Comparison of ENCODE assay signal across 16 cellular contexts in genomic region chr5:74409166-74409706, GRCh38.
DNase-seq lines count a peak whose midpoint lies in the region; ATAC-seq and TF ChIP-seq lines count a peak whose summit lies in the region.
"Had no signal": no experiment of that assay in that cellular context is flagged by ENCODE, and none has a peak within 500 bp of the region (broad histone marks: within the 10 kb centered on the region; RNA-seq: fewer than 3 reads in every experiment).

No MANE protein-coding gene starts in this region.

- peaks cover 55% of the 10 kb centered on the region for H3K4me1 ChIP-seq in psoas muscle
- H3K4me1 ChIP-seq: breast epithelium had no signal

- intact Hi-C loops in psoas muscle (cut with DNase I) = loop anchor here in 1 of 2 donors (10.0 kb wide), 1 partner anchor 226 kb away; no protein-coding TSS in a partner anchor

- no peaks in the 10 kb centered on the region for H3K36me3 ChIP-seq in psoas muscle (ENCODE audit: insufficient read depth in 1 of 2, low read depth in 1 of 2)
- H3K36me3 ChIP-seq: breast epithelium, thoracic aorta had no signal

- peak; percentile 25 to 62 (median 52) for ATAC-seq in psoas muscle
- ATAC-seq in GM21390 (IDR thresholded peaks at IDR 0.05; ENCODE audit: unreplicated experiment) = no peak
- ATAC-seq in GM19467 (IDR thresholded peaks at IDR 0.05; ENCODE audit: unreplicated experiment) = no peak
- ATAC-seq: HCT116 had no signal

- WGBS in psoas muscle, 3 donors = 35 to 51% (median 47%) methylated on average over 4 of the region's 4 CpGs

- H3K27me3 ChIP-seq in psoas muscle (ENCODE audit: insufficient read depth in 3 of 3, low read length in 2 of 3) = no peaks in the 10 kb centered on the region
- H3K27me3 ChIP-seq: breast epithelium had no signal

- peak overlapping the region; percentile 77 for H3K27ac ChIP-seq in psoas muscle
- H3K27ac ChIP-seq: breast epithelium, thoracic aorta had no signal

- TF ChIP-seq CTCF in psoas muscle (IDR thresholded peaks at IDR 0.05) = no peak

- H3K4me3 ChIP-seq in psoas muscle = no peak overlapping the region
- H3K4me3 ChIP-seq: breast epithelium, thoracic aorta had no signal

- no peaks in the 10 kb centered on the region for H3K9me3 ChIP-seq in psoas muscle
- H3K9me3 ChIP-seq: breast epithelium, thoracic aorta had no signal

- DNase-seq in NCI-H82 (lab: John Stamatoyannopoulos, UW) = peak; percentile 10
- DNase-seq in NCI-H82 treated with DMSO at 0.1 percent for 48 hours (lab: John Stamatoyannopoulos, UW; ENCODE audit: unreplicated experiment) = no peak
- DNase-seq in NCI-H187 treated with DMSO at 0.1 percent for 48 hours (lab: John Stamatoyannopoulos, UW) = peak; percentile 26
- peak; percentile 58 for DNase-seq in SHP77 treated with DMSO at 0.1 percent for 48 hours (lab: John Stamatoyannopoulos, UW)
- peak in 1 of 2 donors; percentile 16 for DNase-seq in psoas muscle
- DNase-seq in hippocampal formation (lab: John Stamatoyannopoulos, UW) = no peak
- DNase-seq: activated CD4-positive, alpha-beta T cell treated with anti-CD3 and anti-CD28 coated beads, Interleukin-2, amount 50 U/mL, for 48 hours; activated T-cell treated with anti-CD3 and anti-CD28 coated beads, Interleukin-2, amount 50 U/mL, for 48 hours; NCI-H226; stimulated activated CD4-positive, alpha-beta T cell treated with anti-CD3 and anti-CD28 coated beads, Interleukin-4, amount 100 ng/mL, for 1 hour; stimulated activated CD8-positive, alpha-beta memory T cell treated with anti-CD3 and anti-CD28 coated beads, Interleukin-4, amount 100 ng/mL, for 48 hours had no signal

Comparison
In these comparisons a context has a peak if more than half of its experiments do, and no peak if none do; other contexts are left out.
1. DNase-seq: peak in NCI-H82 (single experiment), NCI-H187 treated with DMSO at 0.1 percent for 48 hours (single experiment) and SHP77 treated with DMSO at 0.1 percent for 48 hours (single experiment); none in NCI-H82 treated with DMSO at 0.1 percent for 48 hours (single experiment) and hippocampal formation (0 of 2).
2. ATAC-seq: peak in psoas muscle (4 of 4); none in GM21390 (single experiment) and GM19467 (single experiment).